Comparison of ENCODE assay signal across 1 cellular context in the genomic region with DNA sequence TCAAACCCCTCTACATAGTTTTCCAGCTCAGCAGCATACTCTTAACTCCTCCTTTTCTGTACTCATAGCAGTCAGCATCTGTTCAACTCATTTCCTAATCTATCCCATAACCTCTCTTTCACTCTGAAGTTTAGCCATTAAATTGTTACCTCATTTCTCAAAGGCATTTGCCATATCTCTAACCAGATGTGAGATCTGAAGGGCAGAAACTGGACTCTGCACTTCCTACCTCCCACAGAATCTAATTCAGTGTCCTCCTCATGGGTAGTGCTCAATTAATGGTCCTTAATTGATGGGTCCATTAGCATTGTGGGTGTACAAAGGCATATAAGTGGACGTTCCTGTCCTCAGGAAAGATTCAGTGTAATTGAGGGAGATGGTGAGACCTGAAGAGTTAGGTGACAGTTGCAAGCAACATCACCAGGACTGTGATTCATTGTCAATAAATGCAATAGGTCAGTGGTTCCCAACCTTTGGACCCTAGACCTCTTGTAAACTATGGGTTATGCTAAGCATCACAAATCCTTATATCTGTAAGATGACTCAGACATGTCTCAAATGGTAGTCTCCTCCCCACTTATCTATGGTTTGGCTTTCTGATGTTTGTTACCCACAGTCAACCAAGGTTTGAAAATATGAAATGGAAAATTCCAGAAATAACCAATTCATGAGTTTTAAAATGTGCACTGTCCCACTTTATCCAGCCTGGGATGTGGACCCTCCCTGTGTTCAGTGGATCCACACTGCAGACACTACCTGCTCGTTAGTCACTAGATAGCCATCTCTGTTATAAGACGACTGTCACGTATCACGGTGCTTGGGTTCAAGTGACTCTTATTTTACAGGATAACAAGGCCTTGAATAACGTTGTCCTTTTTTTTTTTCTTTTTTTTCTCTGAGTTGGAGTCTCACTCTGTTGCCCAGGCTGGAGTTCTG.
TF ChIP-seq lines count a peak whose summit lies in the region.

No MANE protein-coding gene starts in this region.

TF ChIP-seq in HEK293, 187 proteins besides CTCF, POLR2A, EP300 and RAD21 (continued from another document):
- TF ChIP-seq, protein P1, sequence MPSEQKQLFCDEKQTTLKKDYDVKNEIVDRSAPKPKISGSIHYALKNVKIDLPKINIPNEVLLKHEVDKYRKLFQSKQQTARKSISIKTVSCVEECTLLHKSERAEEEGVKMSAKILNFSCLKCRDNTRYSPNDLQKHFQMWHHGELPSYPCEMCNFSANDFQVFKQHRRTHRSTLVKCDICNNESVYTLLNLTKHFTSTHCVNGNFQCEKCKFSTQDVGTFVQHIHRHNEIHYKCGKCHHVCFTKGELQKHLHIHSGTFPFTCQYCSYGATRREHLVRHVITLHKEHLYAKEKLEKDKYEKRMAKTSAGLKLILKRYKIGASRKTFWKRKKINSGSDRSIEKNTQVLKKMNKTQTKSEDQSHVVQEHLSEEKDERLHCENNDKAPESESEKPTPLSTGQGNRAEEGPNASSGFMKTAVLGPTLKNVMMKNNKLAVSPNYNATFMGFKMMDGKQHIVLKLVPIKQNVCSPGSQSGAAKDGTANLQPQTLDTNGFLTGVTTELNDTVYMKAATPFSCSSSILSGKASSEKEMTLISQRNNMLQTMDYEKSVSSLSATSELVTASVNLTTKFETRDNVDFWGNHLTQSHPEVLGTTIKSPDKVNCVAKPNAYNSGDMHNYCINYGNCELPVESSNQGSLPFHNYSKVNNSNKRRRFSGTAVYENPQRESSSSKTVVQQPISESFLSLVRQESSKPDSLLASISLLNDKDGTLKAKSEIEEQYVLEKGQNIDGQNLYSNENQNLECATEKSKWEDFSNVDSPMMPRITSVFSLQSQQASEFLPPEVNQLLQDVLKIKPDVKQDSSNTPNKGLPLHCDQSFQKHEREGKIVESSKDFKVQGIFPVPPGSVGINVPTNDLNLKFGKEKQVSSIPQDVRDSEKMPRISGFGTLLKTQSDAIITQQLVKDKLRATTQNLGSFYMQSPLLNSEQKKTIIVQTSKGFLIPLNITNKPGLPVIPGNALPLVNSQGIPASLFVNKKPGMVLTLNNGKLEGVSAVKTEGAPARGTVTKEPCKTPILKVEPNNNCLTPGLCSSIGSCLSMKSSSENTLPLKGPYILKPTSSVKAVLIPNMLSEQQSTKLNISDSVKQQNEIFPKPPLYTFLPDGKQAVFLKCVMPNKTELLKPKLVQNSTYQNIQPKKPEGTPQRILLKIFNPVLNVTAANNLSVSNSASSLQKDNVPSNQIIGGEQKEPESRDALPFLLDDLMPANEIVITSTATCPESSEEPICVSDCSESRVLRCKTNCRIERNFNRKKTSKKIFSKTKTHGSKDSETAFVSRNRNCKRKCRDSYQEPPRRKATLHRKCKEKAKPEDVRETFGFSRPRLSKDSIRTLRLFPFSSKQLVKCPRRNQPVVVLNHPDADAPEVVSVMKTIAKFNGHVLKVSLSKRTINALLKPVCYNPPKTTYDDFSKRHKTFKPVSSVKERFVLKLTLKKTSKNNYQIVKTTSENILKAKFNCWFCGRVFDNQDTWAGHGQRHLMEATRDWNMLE (tag by site-specific recombination; conservative IDR thresholded peaks at IDR 0.05; ENCODE audit: low read depth) = no peak
- TF ChIP-seq SP7 (tag by site-specific recombination; IDR thresholded peaks at IDR 0.05) (peak; percentile 47), ZNF600 (tag by site-specific recombination; IDR thresholded peaks at IDR 0.05) (0 out of 2 replicates have a peak, but pooled peaks have one; percentile 8)
